ENCODE assay signal across 1 cellular context in the genomic region with DNA sequence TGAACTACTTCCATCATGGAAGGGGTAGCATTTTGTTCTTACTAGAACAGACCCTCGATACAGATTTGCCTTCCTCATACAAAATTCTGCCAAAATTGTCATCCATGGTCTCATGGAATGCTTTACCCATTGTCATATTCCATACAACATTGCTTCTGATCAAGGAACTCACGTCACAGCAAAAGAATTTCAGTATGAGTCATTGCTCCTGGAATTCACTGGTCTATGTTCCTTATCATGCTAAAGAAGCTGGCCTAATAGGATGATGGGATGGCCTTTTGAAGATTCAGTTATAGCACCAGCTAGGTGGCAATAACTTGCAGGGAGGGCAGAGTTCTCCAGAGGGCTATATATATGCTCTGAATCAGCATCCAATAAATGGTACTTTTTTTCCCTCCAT.
TF ChIP-seq lines count a peak whose summit lies in the region.

No MANE protein-coding gene starts in this region.

TF ChIP-seq in K562, 482 proteins besides CTCF, POLR2A, EP300 and RAD21 (continued from another document and continues in another):
- TF ChIP-seq, protein P1, sequence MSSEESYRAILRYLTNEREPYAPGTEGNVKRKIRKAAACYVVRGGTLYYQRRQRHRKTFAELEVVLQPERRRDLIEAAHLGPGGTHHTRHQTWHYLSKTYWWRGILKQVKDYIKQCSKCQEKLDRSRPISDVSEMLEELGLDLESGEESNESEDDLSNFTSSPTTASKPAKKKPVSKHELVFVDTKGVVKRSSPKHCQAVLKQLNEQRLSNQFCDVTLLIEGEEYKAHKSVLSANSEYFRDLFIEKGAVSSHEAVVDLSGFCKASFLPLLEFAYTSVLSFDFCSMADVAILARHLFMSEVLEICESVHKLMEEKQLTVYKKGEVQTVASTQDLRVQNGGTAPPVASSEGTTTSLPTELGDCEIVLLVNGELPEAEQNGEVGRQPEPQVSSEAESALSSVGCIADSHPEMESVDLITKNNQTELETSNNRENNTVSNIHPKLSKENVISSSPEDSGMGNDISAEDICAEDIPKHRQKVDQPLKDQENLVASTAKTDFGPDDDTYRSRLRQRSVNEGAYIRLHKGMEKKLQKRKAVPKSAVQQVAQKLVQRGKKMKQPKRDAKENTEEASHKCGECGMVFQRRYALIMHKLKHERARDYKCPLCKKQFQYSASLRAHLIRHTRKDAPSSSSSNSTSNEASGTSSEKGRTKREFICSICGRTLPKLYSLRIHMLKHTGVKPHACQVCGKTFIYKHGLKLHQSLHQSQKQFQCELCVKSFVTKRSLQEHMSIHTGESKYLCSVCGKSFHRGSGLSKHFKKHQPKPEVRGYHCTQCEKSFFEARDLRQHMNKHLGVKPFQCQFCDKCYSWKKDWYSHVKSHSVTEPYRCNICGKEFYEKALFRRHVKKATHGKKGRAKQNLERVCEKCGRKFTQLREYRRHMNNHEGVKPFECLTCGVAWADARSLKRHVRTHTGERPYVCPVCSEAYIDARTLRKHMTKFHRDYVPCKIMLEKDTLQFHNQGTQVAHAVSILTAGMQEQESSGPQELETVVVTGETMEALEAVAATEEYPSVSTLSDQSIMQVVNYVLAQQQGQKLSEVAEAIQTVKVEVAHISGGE (CRISPR knock-in tag; IDR thresholded peaks at IDR 0.05), result no peak
- TF ChIP-seq STAT5A (IDR thresholded peaks at IDR 0.05; ENCODE audit: borderline replicate concordance, low read length) (no peak), MBD2 (IDR thresholded peaks at IDR 0.05; ENCODE audit: borderline replicate concordance, low read depth) (no peak), SPI1 (IDR thresholded peaks at IDR 0.05; ENCODE audit: borderline replicate concordance, low read depth, low read length) (no peak), SIRT6 (IDR thresholded peaks at IDR 0.05; ENCODE audit: low read depth, low read length) (no peak), ESRRB (CRISPR knock-in tag; IDR thresholded peaks at IDR 0.05; ENCODE audit: borderline replicate concordance) (no peak), PHF20 (IDR thresholded peaks at IDR 0.05; ENCODE audit: partially characterized antibody) (no peak), TCFL5 (CRISPR knock-in tag; conservative IDR thresholded peaks at IDR 0.05) (no peak), ZNF232 (CRISPR knock-in tag; IDR thresholded peaks at IDR 0.05) (no peak), CBFA2T3 (IDR thresholded peaks at IDR 0.05) (peak; percentile 59), ZNF507 (tag; conservative IDR thresholded peaks at IDR 0.05) (no peak), SMAD4 (CRISPR knock-in tag; conservative IDR thresholded peaks at IDR 0.05) (no peak), MAFF (IDR thresholded peaks at IDR 0.05; ENCODE audit: low read length) (no peak), ZBTB8A (IDR thresholded peaks at IDR 0.05; ENCODE audit: partially characterized antibody) (no peak), YBX1 (IDR thresholded peaks at IDR 0.05) (no peak), SRSF7 (optimal IDR thresholded peaks at IDR 0.05; ENCODE audit: low read depth, low read length) (no peak), ZKSCAN1 (IDR thresholded peaks at IDR 0.05; ENCODE audit: low read depth, low read length) (no peak), CHD1 (IDR thresholded peaks at IDR 0.05; ENCODE audit: low read length) (no peak), CBX3 (IDR thresholded peaks at IDR 0.05; ENCODE audit: borderline replicate concordance in 1 of 2, low read length in 2 of 2) (peak in 1 of 2 experiments; percentile 80; a peak in 1 of 3 replicates), ZNF175 (CRISPR knock-in tag; IDR thresholded peaks at IDR 0.05; ENCODE audit: low read depth) (no peak), ZNF57 (CRISPR knock-in tag; IDR thresholded peaks at IDR 0.05) (no peak), ZFP36 (IDR thresholded peaks at IDR 0.05; ENCODE audit: low read depth, low read length, partially characterized antibody) (no peak), BRD4 (IDR thresholded peaks at IDR 0.05) (no peak), ZNF263 (CRISPR knock-in tag; IDR thresholded peaks at IDR 0.05; ENCODE audit: borderline replicate concordance) (no peak), PHB2 (IDR thresholded peaks at IDR 0.05; ENCODE audit: low read depth) (no peak), PTTG1 (tag; IDR thresholded peaks at IDR 0.05; ENCODE audit: low read depth) (no peak), MAZ (CRISPR knock-in tag; conservative IDR thresholded peaks at IDR 0.05 in 1 of 2, IDR thresholded peaks at IDR 0.05 in 1 of 2) (no peak), NCOA4 (IDR thresholded peaks at IDR 0.05; ENCODE audit: partially characterized antibody) (no peak), TAF7 (tag; IDR thresholded peaks at IDR 0.05) (no peak), ZNF24 (IDR thresholded peaks at IDR 0.05) (no peak)
- TF ChIP-seq, protein P2, sequence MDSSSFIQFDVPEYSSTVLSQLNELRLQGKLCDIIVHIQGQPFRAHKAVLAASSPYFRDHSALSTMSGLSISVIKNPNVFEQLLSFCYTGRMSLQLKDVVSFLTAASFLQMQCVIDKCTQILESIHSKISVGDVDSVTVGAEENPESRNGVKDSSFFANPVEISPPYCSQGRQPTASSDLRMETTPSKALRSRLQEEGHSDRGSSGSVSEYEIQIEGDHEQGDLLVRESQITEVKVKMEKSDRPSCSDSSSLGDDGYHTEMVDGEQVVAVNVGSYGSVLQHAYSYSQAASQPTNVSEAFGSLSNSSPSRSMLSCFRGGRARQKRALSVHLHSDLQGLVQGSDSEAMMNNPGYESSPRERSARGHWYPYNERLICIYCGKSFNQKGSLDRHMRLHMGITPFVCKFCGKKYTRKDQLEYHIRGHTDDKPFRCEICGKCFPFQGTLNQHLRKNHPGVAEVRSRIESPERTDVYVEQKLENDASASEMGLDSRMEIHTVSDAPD (CRISPR knock-in tag; IDR thresholded peaks at IDR 0.05), result no peak
- TF ChIP-seq, protein P3, sequence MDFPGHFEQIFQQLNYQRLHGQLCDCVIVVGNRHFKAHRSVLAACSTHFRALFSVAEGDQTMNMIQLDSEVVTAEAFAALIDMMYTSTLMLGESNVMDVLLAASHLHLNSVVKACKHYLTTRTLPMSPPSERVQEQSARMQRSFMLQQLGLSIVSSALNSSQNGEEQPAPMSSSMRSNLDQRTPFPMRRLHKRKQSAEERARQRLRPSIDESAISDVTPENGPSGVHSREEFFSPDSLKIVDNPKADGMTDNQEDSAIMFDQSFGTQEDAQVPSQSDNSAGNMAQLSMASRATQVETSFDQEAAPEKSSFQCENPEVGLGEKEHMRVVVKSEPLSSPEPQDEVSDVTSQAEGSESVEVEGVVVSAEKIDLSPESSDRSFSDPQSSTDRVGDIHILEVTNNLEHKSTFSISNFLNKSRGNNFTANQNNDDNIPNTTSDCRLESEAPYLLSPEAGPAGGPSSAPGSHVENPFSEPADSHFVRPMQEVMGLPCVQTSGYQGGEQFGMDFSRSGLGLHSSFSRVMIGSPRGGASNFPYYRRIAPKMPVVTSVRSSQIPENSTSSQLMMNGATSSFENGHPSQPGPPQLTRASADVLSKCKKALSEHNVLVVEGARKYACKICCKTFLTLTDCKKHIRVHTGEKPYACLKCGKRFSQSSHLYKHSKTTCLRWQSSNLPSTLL (IDR thresholded peaks at IDR 0.05), result no peak
- TF ChIP-seq, protein P4, sequence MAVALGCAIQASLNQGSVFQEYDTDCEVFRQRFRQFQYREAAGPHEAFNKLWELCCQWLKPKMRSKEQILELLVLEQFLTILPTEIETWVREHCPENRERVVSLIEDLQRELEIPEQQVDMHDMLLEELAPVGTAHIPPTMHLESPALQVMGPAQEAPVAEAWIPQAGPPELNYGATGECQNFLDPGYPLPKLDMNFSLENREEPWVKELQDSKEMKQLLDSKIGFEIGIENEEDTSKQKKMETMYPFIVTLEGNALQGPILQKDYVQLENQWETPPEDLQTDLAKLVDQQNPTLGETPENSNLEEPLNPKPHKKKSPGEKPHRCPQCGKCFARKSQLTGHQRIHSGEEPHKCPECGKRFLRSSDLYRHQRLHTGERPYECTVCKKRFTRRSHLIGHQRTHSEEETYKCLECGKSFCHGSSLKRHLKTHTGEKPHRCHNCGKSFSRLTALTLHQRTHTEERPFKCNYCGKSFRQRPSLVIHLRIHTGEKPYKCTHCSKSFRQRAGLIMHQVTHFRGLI (CRISPR knock-in tag; IDR thresholded peaks at IDR 0.05), result no peak
- TF ChIP-seq, protein P5, sequence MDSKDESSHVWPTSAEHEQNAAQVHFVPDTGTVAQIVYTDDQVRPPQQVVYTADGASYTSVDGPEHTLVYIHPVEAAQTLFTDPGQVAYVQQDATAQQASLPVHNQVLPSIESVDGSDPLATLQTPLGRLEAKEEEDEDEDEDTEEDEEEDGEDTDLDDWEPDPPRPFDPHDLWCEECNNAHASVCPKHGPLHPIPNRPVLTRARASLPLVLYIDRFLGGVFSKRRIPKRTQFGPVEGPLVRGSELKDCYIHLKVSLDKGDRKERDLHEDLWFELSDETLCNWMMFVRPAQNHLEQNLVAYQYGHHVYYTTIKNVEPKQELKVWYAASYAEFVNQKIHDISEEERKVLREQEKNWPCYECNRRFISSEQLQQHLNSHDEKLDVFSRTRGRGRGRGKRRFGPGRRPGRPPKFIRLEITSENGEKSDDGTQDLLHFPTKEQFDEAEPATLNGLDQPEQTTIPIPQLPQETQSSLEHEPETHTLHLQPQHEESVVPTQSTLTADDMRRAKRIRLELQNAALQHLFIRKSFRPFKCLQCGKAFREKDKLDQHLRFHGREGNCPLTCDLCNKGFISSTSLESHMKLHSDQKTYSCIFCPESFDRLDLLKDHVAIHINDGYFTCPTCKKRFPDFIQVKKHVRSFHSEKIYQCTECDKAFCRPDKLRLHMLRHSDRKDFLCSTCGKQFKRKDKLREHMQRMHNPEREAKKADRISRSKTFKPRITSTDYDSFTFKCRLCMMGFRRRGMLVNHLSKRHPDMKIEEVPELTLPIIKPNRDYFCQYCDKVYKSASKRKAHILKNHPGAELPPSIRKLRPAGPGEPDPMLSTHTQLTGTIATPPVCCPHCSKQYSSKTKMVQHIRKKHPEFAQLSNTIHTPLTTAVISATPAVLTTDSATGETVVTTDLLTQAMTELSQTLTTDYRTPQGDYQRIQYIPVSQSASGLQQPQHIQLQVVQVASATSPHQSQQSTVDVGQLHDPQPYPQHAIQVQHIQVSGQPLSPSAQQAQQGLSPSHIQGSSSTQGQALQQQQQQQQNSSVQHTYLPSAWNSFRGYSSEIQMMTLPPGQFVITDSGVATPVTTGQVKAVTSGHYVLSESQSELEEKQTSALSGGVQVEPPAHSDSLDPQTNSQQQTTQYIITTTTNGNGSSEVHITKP (IDR thresholded peaks at IDR 0.05; ENCODE audit: partially characterized antibody), result no peak
- TF ChIP-seq, protein P6, sequence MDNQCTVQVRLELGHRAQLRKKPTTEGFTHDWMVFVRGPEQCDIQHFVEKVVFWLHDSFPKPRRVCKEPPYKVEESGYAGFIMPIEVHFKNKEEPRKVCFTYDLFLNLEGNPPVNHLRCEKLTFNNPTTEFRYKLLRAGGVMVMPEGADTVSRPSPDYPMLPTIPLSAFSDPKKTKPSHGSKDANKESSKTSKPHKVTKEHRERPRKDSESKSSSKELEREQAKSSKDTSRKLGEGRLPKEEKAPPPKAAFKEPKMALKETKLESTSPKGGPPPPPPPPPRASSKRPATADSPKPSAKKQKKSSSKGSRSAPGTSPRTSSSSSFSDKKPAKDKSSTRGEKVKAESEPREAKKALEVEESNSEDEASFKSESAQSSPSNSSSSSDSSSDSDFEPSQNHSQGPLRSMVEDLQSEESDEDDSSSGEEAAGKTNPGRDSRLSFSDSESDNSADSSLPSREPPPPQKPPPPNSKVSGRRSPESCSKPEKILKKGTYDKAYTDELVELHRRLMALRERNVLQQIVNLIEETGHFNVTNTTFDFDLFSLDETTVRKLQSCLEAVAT (IDR thresholded peaks at IDR 0.05), result no peak
- TF ChIP-seq, protein P7, sequence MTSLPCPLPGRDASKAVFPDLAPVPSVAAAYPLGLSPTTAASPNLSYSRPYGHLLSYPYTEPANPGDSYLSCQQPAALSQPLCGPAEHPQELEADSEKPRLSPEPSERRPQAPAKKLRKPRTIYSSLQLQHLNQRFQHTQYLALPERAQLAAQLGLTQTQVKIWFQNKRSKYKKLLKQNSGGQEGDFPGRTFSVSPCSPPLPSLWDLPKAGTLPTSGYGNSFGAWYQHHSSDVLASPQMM (CRISPR knock-in tag; IDR thresholded peaks at IDR 0.05), result no peak
- TF ChIP-seq, protein P8, sequence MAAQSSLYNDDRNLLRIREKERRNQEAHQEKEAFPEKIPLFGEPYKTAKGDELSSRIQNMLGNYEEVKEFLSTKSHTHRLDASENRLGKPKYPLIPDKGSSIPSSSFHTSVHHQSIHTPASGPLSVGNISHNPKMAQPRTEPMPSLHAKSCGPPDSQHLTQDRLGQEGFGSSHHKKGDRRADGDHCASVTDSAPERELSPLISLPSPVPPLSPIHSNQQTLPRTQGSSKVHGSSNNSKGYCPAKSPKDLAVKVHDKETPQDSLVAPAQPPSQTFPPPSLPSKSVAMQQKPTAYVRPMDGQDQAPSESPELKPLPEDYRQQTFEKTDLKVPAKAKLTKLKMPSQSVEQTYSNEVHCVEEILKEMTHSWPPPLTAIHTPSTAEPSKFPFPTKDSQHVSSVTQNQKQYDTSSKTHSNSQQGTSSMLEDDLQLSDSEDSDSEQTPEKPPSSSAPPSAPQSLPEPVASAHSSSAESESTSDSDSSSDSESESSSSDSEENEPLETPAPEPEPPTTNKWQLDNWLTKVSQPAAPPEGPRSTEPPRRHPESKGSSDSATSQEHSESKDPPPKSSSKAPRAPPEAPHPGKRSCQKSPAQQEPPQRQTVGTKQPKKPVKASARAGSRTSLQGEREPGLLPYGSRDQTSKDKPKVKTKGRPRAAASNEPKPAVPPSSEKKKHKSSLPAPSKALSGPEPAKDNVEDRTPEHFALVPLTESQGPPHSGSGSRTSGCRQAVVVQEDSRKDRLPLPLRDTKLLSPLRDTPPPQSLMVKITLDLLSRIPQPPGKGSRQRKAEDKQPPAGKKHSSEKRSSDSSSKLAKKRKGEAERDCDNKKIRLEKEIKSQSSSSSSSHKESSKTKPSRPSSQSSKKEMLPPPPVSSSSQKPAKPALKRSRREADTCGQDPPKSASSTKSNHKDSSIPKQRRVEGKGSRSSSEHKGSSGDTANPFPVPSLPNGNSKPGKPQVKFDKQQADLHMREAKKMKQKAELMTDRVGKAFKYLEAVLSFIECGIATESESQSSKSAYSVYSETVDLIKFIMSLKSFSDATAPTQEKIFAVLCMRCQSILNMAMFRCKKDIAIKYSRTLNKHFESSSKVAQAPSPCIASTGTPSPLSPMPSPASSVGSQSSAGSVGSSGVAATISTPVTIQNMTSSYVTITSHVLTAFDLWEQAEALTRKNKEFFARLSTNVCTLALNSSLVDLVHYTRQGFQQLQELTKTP (IDR thresholded peaks at IDR 0.05; ENCODE audit: low read depth in 1 of 2, partially characterized antibody in 2 of 2), result no peak
- TF ChIP-seq, protein P9, sequence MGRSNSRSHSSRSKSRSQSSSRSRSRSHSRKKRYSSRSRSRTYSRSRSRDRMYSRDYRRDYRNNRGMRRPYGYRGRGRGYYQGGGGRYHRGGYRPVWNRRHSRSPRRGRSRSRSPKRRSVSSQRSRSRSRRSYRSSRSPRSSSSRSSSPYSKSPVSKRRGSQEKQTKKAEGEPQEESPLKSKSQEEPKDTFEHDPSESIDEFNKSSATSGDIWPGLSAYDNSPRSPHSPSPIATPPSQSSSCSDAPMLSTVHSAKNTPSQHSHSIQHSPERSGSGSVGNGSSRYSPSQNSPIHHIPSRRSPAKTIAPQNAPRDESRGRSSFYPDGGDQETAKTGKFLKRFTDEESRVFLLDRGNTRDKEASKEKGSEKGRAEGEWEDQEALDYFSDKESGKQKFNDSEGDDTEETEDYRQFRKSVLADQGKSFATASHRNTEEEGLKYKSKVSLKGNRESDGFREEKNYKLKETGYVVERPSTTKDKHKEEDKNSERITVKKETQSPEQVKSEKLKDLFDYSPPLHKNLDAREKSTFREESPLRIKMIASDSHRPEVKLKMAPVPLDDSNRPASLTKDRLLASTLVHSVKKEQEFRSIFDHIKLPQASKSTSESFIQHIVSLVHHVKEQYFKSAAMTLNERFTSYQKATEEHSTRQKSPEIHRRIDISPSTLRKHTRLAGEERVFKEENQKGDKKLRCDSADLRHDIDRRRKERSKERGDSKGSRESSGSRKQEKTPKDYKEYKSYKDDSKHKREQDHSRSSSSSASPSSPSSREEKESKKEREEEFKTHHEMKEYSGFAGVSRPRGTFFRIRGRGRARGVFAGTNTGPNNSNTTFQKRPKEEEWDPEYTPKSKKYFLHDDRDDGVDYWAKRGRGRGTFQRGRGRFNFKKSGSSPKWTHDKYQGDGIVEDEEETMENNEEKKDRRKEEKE (IDR thresholded peaks at IDR 0.05; ENCODE audit: borderline replicate concordance in 1 of 2, control insufficient read depth in 1 of 2, low read depth in 2 of 2, low read length in 1 of 2), result no peak
